In the genomic region with DNA sequence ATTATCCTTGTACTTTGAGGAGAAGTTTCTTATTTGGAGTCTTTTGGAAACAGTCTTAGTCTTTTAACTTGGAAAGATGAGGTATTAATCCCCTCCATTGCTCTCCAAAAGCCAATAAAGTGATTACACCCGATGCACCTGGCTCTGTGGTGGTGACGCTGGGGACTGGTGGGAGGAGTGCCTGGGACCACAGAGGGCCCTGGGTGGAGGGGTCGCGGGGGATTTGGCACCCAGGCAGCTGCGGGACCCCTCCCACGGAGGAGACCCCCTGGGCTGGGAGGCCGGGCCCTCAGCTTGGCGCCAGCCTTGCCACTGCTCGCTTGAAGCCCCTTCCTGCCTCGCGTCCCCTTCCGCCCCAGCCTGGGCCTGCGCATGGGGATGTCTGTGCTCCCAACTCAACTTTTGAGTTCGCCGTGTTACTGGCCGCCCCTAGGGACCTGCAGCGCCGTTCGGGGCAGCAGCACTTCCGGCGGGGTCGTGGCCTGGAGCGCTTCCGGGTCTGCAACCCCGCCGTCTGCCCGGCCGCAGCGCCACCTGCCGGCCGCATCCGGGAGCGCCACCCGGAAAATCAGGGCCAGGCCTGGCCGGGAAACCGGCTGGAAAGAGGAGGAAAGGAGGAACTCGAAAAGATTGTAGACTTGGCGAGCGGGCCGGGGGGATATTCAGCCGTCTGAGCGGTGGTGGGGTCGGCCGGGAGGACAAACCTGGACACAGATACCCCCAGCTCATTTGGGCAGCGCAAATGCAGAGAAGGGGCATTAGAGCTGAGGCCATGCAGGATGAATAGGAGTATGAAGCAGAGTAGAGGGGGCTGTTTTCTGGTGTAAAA, we compare ENCODE assay signal across 8 cellular contexts. TPM values are rescaled to one million over a fixed set of nuclear protein-coding genes. Genes with fewer than 3 reads are reported as not detected.
DNase-seq lines count a peak whose midpoint lies in the region; ATAC-seq lines count a peak whose summit lies in the region.

No MANE protein-coding gene starts in this region.

- H3K27me3 ChIP-seq in aorta (ENCODE audit: control insufficient read depth in 1 of 2, insufficient read depth in 2 of 2, low read length in 1 of 2) = no peaks in the 10 kb centered on the region

- H3K4me3 Mint-ChIP-seq in activated naive CD8-positive, alpha-beta T cell = peak overlapping the region; percentile 82

- H3K27ac ChIP-seq in aorta (ENCODE audit: low read depth in 1 of 2, low read length in 2 of 2) = peak overlapping the region; percentile 5 to 29

- H3K36me3 Mint-ChIP-seq in activated naive CD8-positive, alpha-beta T cell = no peaks in the 10 kb centered on the region

- no peak overlapping the region for H3K4me3 ChIP-seq in aorta (ENCODE audit: low read length in 2 of 2)

- H3K4me1 Mint-ChIP-seq in activated naive CD8-positive, alpha-beta T cell (ENCODE audit: low read depth) = peaks cover 26% of the 10 kb centered on the region

- H3K9me3 Mint-ChIP-seq in activated naive CD8-positive, alpha-beta T cell (ENCODE audit: low read depth) = no peaks in the 10 kb centered on the region

- no peaks in the 10 kb centered on the region for H3K9me3 ChIP-seq in aorta (ENCODE audit: control insufficient read depth, low read length)

- peaks cover 0 to 2% of the 10 kb centered on the region in 2 donors for H3K36me3 ChIP-seq in aorta (ENCODE audit: control insufficient read depth in 1 of 2, insufficient read depth in 2 of 2, low read length in 1 of 2)

- H3K27ac Mint-ChIP-seq in activated naive CD8-positive, alpha-beta T cell = peak overlapping the region; percentile 80

- DNase-seq in DMS79 (lab: John Stamatoyannopoulos, UW) (peak; percentile 34), DMS79 treated with DMSO at 0.1 percent for 48 hours (lab: John Stamatoyannopoulos, UW) (no peak), LHCN-M2 (ENCODE audit: low read depth) (peak; percentile 82), SKM-1 (lab: John Stamatoyannopoulos, UW; ENCODE audit: unreplicated experiment) (peak; percentile 62), cardiac septum (ENCODE audit: low spot score) (peak; percentile 89), posterior vena cava (ENCODE audit: low spot score) (peak; percentile 92), aorta (peak; percentile 86 to 93)

- intact Hi-C loops in cardiac septum (cut with DNase I) (loop anchor here (1.0 to 10.0 kb wide), 4 partner anchors 37 to 341 kb away; partner anchors contain the start of genes PLEKHJ1 and SF3A2), posterior vena cava (cut with DNase I) (loop anchor here in 1 of 2 donors (2.0 kb wide), 2 partner anchors 33 to 117 kb away; no protein-coding TSS in a partner anchor), aorta (cut with DNase I) (loop anchor here (2.0 to 5.0 kb wide), 3 partner anchors 36 to 121 kb away; partner anchors contain the start of genes PLEKHJ1 (in 2 of the 2), SF3A2 (in 2 of the 2) and AP3D1 (in 1 of the 2))

- H3K27me3 Mint-ChIP-seq in activated naive CD8-positive, alpha-beta T cell = no peaks in the 10 kb centered on the region

- 12 to 13% methylated on average over 44 to 45 of the region's 45 CpGs for WGBS in aorta, 2 donors

- no peaks in the 10 kb centered on the region for H3K4me1 ChIP-seq in aorta (ENCODE audit: control insufficient read depth in 1 of 2, insufficient read depth in 2 of 2, low read length in 2 of 2)

- ATAC-seq in aorta (ENCODE audit: low FRiP score) = peak; percentile 46

RNA-seq across cellular contexts. Expression of gene PEAK3, which starts 8.4 kb away (rescaled TPM):
- total RNA-seq in LHCN-M2 (2014; rRNA removed) = 0.19 and 0.63 TPM in 2 replicates
- polyA plus RNA-seq in LHCN-M2 (2012) = 0.28 TPM
- 0.19 TPM for total RNA-seq in cardiac septum
- total RNA-seq in posterior vena cava = 1 to 10 TPM in 1 of 2 donors, under 1 TPM in 1; 0.90 to 2.0 TPM
- total RNA-seq in aorta = 1 to 10 TPM in 1 of 2 donors, under 1 TPM in 1; 0.93 to 1.5 TPM
- under 1 TPM in 1 of 2 donors, not detected in 1; 0.88 TPM for polyA plus RNA-seq in aorta

RNA-seq across cellular contexts. Expression of gene JSRP1, which starts 17.4 kb away (rescaled TPM):
- total RNA-seq in LHCN-M2 (2014; rRNA removed) = 219 TPM in 2 replicates
- 44.9 TPM for polyA plus RNA-seq in LHCN-M2 (2012)
- 0.46 TPM for total RNA-seq in cardiac septum
- total RNA-seq in posterior vena cava = not detected
- total RNA-seq in aorta = under 1 TPM in 1 of 2 donors, not detected in 1; 0.42 TPM
- under 1 TPM in 1 of 2 donors, not detected in 1; 0.38 TPM for polyA plus RNA-seq in aorta

RNA-seq across cellular contexts. Expression of gene AMH, which starts 24.4 kb away (rescaled TPM):
- total RNA-seq in LHCN-M2 (2014; rRNA removed) = 13.8 and 14.1 TPM in 2 replicates
- polyA plus RNA-seq in LHCN-M2 (2012) = 1.7 TPM
- 1.5 TPM for total RNA-seq in cardiac septum
- 1 to 10 TPM in 1 of 2 donors, under 1 TPM in 1; 0.46 to 1.1 TPM for total RNA-seq in posterior vena cava
- 1 to 10 TPM; 1.5 to 1.8 TPM for total RNA-seq in aorta
- 1 to 10 TPM; 1.7 to 3.1 TPM for polyA plus RNA-seq in aorta

RNA-seq across cellular contexts. Expression of gene LINGO3, which starts 34.4 kb away (rescaled TPM):
- not detected in 2 replicates for total RNA-seq in LHCN-M2 (2014; rRNA removed)
- not detected for polyA plus RNA-seq in LHCN-M2 (2012)
- total RNA-seq in cardiac septum = not detected
- under 1 TPM in 1 of 2 donors, not detected in 1; 0.10 TPM for total RNA-seq in posterior vena cava
- total RNA-seq in aorta = not detected
- polyA plus RNA-seq in aorta = under 1 TPM in 1 of 2 donors, not detected in 1; 0.08 TPM

RNA-seq across cellular contexts. Expression of gene SF3A2, which starts 36.9 kb away (rescaled TPM):
- total RNA-seq in LHCN-M2 (2014; rRNA removed) (31.7 and 41.6 TPM in 2 replicates), cardiac septum (34.1 TPM), posterior vena cava (10 to 100 TPM; 35.0 to 36.6 TPM), aorta (10 to 100 TPM; 56.1 to 62.2 TPM)
- 54.6 TPM for polyA plus RNA-seq in LHCN-M2 (2012)
- polyA plus RNA-seq in aorta = 10 to 100 TPM; 23.8 to 64.9 TPM

Comparison
In these comparisons a context has a peak if more than half of its experiments do, and no peak if none do; other contexts are left out.
1. RNA of gene JSRP1, which starts 17.4 kb away (total RNA-seq): 219 TPM in LHCN-M2; 0.46 TPM in cardiac septum (single experiment), 0.42 TPM in aorta and not detected in posterior vena cava; every median in the first group is over 100 times any median in the second.